ENCODE assay signal across 1 cellular context in genomic region chr6:10528170-10528981, GRCh38.
TF ChIP-seq lines count a peak whose summit lies in the region.

No MANE protein-coding gene starts in this region.

TF ChIP-seq in GM23338, 12 proteins besides CTCF, POLR2A, EP300 and RAD21 (continued from another document):
- TF ChIP-seq ZNF462 (CRISPR knock-in tag; IDR thresholded peaks at IDR 0.05): no peak
- no peak for TF ChIP-seq REST (IDR thresholded peaks at IDR 0.05; ENCODE audit: unreplicated experiment)
- TF ChIP-seq CREB1 (CRISPR knock-in tag; IDR thresholded peaks at IDR 0.05; ENCODE audit: low read depth): no peak
- TF ChIP-seq POLR2AphosphoS5 (IDR thresholded peaks at IDR 0.05; ENCODE audit: low read depth): no peak
